In the genomic region with DNA sequence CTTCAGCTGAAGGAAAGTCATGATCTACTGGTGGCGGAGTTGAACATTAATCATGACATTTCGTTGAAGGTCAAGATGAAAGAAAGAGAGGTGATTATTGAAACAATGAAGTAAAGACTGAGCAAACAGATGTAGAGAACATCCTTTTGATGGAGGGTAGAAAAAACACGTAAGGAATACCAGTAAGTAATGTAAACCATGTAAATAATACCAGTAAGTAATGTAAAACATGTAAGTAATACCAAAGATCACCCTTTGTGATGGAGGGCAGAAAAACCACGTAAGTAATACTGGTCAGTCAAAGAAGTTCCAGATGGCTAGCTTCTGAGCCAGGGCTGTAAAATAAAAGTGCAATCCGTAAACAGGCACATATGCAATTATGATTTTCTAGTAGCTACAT, we compare ENCODE assay signal across 1 cellular context.
A peak's percentile ranks its signal among the peaks of the same experiment; 100 is the strongest.
TF ChIP-seq lines count a peak whose summit lies in the region.

No MANE protein-coding gene starts in this region.

TF ChIP-seq in HepG2, 621 proteins besides CTCF, POLR2A, EP300 and RAD21 (continued from another document and continues in another):
- TF ChIP-seq, protein P1, sequence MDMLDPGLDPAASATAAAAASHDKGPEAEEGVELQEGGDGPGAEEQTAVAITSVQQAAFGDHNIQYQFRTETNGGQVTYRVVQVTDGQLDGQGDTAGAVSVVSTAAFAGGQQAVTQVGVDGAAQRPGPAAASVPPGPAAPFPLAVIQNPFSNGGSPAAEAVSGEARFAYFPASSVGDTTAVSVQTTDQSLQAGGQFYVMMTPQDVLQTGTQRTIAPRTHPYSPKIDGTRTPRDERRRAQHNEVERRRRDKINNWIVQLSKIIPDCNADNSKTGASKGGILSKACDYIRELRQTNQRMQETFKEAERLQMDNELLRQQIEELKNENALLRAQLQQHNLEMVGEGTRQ (IDR thresholded peaks at IDR 0.05; ENCODE audit: low read depth, low read length), result no peak
- TF ChIP-seq, protein P1 (CRISPR knock-in tag; IDR thresholded peaks at IDR 0.05; ENCODE audit: borderline replicate concordance), result no peak
- TF ChIP-seq ZMYM2 (CRISPR knock-in tag; IDR thresholded peaks at IDR 0.05) (no peak), ZNF589 (CRISPR knock-in tag; conservative IDR thresholded peaks at IDR 0.05) (no peak), PPARG (CRISPR knock-in tag; conservative IDR thresholded peaks at IDR 0.05) (peak; percentile 65; the same call in 1 of the 2 replicates), HNRNPUL1 (IDR thresholded peaks at IDR 0.05; ENCODE audit: low read depth, low read length) (0 out of 2 replicates have a peak, but pooled peaks have one; percentile 34), PITX1 (CRISPR knock-in tag; IDR thresholded peaks at IDR 0.05) (peak; percentile 82), RORA (CRISPR knock-in tag; IDR thresholded peaks at IDR 0.05) (no peak), CBX5 (CRISPR knock-in tag; IDR thresholded peaks at IDR 0.05; ENCODE audit: borderline replicate concordance) (no peak), ZNF30 (CRISPR knock-in tag; IDR thresholded peaks at IDR 0.05) (no peak), MTF1 (CRISPR knock-in tag; IDR thresholded peaks at IDR 0.05) (no peak), ZBTB20 (CRISPR knock-in tag; IDR thresholded peaks at IDR 0.05; ENCODE audit: borderline replicate concordance, low read depth) (peak; percentile 91; the same call in 1 of the 2 replicates), CREM (IDR thresholded peaks at IDR 0.05) (peak; percentile 79), CREM (CRISPR knock-in tag; IDR thresholded peaks at IDR 0.05) (no peak), ZNF12 (CRISPR knock-in tag; IDR thresholded peaks at IDR 0.05) (no peak), RFX5 (IDR thresholded peaks at IDR 0.05; ENCODE audit: low read depth, low read length) (no peak), DNMT1 (CRISPR knock-in tag; IDR thresholded peaks at IDR 0.05) (no peak), ZFP36L2 (CRISPR knock-in tag; IDR thresholded peaks at IDR 0.05) (no peak), ZNF788 (CRISPR knock-in tag; IDR thresholded peaks at IDR 0.05; ENCODE audit: borderline replicate concordance) (no peak), ZNF34 (CRISPR knock-in tag; IDR thresholded peaks at IDR 0.05; ENCODE audit: borderline replicate concordance) (no peak), SUZ12 (IDR thresholded peaks at IDR 0.05; ENCODE audit: low read depth, low read length) (no peak), TARDBP (CRISPR knock-in tag; IDR thresholded peaks at IDR 0.05) (no peak), SNAPC2 (CRISPR knock-in tag; IDR thresholded peaks at IDR 0.05) (no peak), ATF7 (IDR thresholded peaks at IDR 0.05) (no peak), ATF7 (CRISPR knock-in tag; IDR thresholded peaks at IDR 0.05) (no peak), ZNF713 (CRISPR knock-in tag; IDR thresholded peaks at IDR 0.05) (no peak), KDM3A (CRISPR knock-in tag; IDR thresholded peaks at IDR 0.05; ENCODE audit: low read depth) (peak; percentile 36; the same call in 1 of the 2 replicates), HOXA7 (CRISPR knock-in tag; IDR thresholded peaks at IDR 0.05) (no peak), ZNF564 (CRISPR knock-in tag; IDR thresholded peaks at IDR 0.05) (no peak), NCOA2 (CRISPR knock-in tag; IDR thresholded peaks at IDR 0.05) (peak; percentile 97), SIX4 (CRISPR knock-in tag; IDR thresholded peaks at IDR 0.05) (peak; percentile 77), EHMT2 (IDR thresholded peaks at IDR 0.05; ENCODE audit: borderline replicate concordance, low read depth, low read length) (no peak), KLF15 (CRISPR knock-in tag; IDR thresholded peaks at IDR 0.05; ENCODE audit: borderline replicate concordance) (no peak), ZSCAN29 (CRISPR knock-in tag; conservative IDR thresholded peaks at IDR 0.05) (no peak), KAT8 (CRISPR knock-in tag; IDR thresholded peaks at IDR 0.05) (peak; percentile 58; the same call in 1 of the 2 replicates), PRMT3 (CRISPR knock-in tag; IDR thresholded peaks at IDR 0.05; ENCODE audit: borderline replicate concordance, low read depth) (no peak), SATB2 (CRISPR knock-in tag; IDR thresholded peaks at IDR 0.05) (0 out of 2 replicates have a peak, but pooled peaks have one; percentile 45), ZNF75D (CRISPR knock-in tag; IDR thresholded peaks at IDR 0.05; ENCODE audit: borderline replicate concordance) (no peak), GTF3A (CRISPR knock-in tag; conservative IDR thresholded peaks at IDR 0.05) (no peak), ETV5 (CRISPR knock-in tag; IDR thresholded peaks at IDR 0.05; ENCODE audit: borderline replicate concordance) (no peak), ZKSCAN5 (CRISPR knock-in tag; IDR thresholded peaks at IDR 0.05) (no peak), SRSF4 (IDR thresholded peaks at IDR 0.05; ENCODE audit: low read depth, low read length, poor library complexity, severe bottlenecking) (no peak), ZNF230 (CRISPR knock-in tag; IDR thresholded peaks at IDR 0.05) (no peak), ZNF282 (IDR thresholded peaks at IDR 0.05; ENCODE audit: partially characterized antibody) (no peak), ZNF33A (CRISPR knock-in tag; IDR thresholded peaks at IDR 0.05; ENCODE audit: borderline replicate concordance) (no peak), ZNF615 (CRISPR knock-in tag; IDR thresholded peaks at IDR 0.05; ENCODE audit: borderline replicate concordance) (no peak)
- TF ChIP-seq, protein P2, sequence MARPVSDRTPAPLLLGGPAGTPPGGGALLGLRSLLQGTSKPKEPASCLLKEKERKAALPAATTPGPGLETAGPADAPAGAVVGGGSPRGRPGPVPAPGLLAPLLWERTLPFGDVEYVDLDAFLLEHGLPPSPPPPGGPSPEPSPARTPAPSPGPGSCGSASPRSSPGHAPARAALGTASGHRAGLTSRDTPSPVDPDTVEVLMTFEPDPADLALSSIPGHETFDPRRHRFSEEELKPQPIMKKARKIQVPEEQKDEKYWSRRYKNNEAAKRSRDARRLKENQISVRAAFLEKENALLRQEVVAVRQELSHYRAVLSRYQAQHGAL (CRISPR knock-in tag; IDR thresholded peaks at IDR 0.05; ENCODE audit: not compliant biosample characterization), result no peak
- TF ChIP-seq, protein P3, sequence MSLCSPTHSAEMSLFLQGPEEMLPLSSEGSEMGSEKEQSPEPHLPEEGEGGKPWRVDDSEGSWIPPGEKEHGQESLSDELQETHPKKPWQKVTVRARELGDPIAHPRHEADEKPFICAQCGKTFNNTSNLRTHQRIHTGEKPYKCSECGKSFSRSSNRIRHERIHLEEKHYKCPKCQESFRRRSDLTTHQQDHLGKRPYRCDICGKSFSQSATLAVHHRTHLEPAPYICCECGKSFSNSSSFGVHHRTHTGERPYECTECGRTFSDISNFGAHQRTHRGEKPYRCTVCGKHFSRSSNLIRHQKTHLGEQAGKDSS (CRISPR knock-in tag; IDR thresholded peaks at IDR 0.05; ENCODE audit: borderline replicate concordance, low read depth), result no peak
- TF ChIP-seq, protein P4, sequence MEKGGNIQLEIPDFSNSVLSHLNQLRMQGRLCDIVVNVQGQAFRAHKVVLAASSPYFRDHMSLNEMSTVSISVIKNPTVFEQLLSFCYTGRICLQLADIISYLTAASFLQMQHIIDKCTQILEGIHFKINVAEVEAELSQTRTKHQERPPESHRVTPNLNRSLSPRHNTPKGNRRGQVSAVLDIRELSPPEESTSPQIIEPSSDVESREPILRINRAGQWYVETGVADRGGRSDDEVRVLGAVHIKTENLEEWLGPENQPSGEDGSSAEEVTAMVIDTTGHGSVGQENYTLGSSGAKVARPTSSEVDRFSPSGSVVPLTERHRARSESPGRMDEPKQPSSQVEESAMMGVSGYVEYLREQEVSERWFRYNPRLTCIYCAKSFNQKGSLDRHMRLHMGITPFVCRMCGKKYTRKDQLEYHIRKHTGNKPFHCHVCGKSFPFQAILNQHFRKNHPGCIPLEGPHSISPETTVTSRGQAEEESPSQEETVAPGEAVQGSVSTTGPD (CRISPR knock-in tag; IDR thresholded peaks at IDR 0.05), result no peak
- TF ChIP-seq, protein P5, sequence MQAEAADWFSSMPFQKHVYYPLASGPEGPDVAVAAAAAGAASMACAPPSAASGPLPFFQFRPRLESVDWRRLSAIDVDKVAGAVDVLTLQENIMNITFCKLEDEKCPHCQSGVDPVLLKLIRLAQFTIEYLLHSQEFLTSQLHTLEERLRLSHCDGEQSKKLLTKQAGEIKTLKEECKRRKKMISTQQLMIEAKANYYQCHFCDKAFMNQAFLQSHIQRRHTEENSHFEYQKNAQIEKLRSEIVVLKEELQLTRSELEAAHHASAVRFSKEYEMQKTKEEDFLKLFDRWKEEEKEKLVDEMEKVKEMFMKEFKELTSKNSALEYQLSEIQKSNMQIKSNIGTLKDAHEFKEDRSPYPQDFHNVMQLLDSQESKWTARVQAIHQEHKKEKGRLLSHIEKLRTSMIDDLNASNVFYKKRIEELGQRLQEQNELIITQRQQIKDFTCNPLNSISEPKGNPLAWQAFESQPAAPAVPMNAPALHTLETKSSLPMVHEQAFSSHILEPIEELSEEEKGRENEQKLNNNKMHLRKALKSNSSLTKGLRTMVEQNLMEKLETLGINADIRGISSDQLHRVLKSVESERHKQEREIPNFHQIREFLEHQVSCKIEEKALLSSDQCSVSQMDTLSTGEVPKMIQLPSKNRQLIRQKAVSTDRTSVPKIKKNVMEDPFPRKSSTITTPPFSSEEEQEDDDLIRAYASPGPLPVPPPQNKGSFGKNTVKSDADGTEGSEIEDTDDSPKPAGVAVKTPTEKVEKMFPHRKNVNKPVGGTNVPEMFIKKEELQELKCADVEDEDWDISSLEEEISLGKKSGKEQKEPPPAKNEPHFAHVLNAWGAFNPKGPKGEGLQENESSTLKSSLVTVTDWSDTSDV (CRISPR knock-in tag; IDR thresholded peaks at IDR 0.05), result no peak
- TF ChIP-seq, protein P6, sequence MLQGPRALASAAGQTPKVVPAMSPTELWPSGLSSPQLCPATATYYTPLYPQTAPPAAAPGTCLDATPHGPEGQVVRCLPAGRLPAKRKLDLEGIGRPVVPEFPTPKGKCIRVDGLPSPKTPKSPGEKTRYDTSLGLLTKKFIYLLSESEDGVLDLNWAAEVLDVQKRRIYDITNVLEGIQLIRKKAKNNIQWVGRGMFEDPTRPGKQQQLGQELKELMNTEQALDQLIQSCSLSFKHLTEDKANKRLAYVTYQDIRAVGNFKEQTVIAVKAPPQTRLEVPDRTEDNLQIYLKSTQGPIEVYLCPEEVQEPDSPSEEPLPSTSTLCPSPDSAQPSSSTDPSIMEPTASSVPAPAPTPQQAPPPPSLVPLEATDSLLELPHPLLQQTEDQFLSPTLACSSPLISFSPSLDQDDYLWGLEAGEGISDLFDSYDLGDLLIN (CRISPR knock-in tag; IDR thresholded peaks at IDR 0.05; ENCODE audit: borderline replicate concordance), result no peak
- TF ChIP-seq, protein P7, sequence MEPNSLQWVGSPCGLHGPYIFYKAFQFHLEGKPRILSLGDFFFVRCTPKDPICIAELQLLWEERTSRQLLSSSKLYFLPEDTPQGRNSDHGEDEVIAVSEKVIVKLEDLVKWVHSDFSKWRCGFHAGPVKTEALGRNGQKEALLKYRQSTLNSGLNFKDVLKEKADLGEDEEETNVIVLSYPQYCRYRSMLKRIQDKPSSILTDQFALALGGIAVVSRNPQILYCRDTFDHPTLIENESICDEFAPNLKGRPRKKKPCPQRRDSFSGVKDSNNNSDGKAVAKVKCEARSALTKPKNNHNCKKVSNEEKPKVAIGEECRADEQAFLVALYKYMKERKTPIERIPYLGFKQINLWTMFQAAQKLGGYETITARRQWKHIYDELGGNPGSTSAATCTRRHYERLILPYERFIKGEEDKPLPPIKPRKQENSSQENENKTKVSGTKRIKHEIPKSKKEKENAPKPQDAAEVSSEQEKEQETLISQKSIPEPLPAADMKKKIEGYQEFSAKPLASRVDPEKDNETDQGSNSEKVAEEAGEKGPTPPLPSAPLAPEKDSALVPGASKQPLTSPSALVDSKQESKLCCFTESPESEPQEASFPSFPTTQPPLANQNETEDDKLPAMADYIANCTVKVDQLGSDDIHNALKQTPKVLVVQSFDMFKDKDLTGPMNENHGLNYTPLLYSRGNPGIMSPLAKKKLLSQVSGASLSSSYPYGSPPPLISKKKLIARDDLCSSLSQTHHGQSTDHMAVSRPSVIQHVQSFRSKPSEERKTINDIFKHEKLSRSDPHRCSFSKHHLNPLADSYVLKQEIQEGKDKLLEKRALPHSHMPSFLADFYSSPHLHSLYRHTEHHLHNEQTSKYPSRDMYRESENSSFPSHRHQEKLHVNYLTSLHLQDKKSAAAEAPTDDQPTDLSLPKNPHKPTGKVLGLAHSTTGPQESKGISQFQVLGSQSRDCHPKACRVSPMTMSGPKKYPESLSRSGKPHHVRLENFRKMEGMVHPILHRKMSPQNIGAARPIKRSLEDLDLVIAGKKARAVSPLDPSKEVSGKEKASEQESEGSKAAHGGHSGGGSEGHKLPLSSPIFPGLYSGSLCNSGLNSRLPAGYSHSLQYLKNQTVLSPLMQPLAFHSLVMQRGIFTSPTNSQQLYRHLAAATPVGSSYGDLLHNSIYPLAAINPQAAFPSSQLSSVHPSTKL (CRISPR knock-in tag; IDR thresholded peaks at IDR 0.05), result peak; percentile 98
- TF ChIP-seq, protein P8, sequence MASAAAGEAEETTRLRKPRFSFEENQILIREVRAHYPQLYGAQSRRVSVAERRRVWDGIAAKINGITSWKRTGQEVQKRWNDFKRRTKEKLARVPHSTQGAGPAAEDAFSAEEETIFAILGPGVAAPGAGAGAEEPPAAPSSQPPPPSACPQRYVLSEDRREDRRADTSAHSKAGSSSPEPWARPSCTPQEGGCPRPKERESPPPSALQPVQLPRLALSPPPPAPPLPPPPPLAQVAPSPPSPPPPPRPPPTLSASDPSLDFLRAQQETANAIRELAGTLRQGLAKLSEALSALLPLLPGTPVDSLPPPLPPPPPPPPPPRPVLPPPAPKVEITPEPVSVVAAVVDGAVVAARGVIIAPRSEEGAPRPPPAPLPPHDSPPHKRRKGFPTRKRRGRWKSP (CRISPR knock-in tag; IDR thresholded peaks at IDR 0.05), result no peak; the same call in 1 of the 2 replicates
- TF ChIP-seq, protein P9, sequence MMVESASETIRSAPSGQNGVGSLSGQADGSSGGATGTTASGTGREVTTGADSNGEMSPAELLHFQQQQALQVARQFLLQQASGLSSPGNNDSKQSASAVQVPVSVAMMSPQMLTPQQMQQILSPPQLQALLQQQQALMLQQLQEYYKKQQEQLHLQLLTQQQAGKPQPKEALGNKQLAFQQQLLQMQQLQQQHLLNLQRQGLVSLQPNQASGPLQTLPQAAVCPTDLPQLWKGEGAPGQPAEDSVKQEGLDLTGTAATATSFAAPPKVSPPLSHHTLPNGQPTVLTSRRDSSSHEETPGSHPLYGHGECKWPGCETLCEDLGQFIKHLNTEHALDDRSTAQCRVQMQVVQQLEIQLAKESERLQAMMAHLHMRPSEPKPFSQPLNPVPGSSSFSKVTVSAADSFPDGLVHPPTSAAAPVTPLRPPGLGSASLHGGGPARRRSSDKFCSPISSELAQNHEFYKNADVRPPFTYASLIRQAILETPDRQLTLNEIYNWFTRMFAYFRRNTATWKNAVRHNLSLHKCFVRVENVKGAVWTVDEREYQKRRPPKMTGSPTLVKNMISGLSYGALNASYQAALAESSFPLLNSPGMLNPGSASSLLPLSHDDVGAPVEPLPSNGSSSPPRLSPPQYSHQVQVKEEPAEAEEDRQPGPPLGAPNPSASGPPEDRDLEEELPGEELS (CRISPR knock-in tag; IDR thresholded peaks at IDR 0.05), result peak; percentile 79
